Comparison of ENCODE assay signal across 1 cellular context in the genomic region with DNA sequence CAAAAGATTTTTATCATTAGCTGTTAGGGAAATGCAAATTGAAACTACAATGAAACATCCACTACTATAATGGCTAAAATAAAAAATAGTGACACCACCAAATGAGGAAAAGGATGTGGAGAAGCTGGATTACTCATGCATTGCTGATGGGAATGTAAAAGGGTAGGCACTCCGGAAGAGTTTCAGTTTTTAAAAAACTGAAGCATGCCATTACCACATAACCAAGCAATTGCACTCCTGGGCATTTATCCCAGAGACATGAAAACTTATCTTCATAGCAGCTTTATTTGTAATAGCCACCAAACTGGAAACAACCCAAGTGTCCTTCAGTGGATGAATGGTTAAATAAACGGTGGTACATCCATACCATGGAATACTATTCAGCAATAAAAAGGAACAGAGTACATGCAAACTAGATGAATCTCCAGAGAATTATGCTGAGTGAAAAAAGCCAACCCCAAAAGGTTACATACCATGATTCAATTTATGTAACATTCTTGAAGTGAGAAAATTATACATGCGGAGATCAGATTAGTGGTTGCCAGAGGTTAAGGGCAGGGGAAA.
TF ChIP-seq lines count a peak whose summit lies in the region.

No MANE protein-coding gene starts in this region.

TF ChIP-seq in K562, 482 proteins besides CTCF, POLR2A, EP300 and RAD21:
- peak; percentile 67 for TF ChIP-seq ZNF146 (CRISPR knock-in tag; IDR thresholded peaks at IDR 0.05; ENCODE audit: unreplicated experiment)
- peak in 1 of 2 experiments; percentile 7; a peak in 1 of 4 replicates for TF ChIP-seq KDM1A (IDR thresholded peaks at IDR 0.05)
- peak; percentile 9 for TF ChIP-seq RBM25 (IDR thresholded peaks at IDR 0.05; ENCODE audit: low read depth, low read length, severe bottlenecking)
- TF ChIP-seq NFIX (CRISPR knock-in tag; IDR thresholded peaks at IDR 0.05; ENCODE audit: low read depth) = no peak
